Comparison of ENCODE assay signal across 8 cellular contexts in the genomic region with DNA sequence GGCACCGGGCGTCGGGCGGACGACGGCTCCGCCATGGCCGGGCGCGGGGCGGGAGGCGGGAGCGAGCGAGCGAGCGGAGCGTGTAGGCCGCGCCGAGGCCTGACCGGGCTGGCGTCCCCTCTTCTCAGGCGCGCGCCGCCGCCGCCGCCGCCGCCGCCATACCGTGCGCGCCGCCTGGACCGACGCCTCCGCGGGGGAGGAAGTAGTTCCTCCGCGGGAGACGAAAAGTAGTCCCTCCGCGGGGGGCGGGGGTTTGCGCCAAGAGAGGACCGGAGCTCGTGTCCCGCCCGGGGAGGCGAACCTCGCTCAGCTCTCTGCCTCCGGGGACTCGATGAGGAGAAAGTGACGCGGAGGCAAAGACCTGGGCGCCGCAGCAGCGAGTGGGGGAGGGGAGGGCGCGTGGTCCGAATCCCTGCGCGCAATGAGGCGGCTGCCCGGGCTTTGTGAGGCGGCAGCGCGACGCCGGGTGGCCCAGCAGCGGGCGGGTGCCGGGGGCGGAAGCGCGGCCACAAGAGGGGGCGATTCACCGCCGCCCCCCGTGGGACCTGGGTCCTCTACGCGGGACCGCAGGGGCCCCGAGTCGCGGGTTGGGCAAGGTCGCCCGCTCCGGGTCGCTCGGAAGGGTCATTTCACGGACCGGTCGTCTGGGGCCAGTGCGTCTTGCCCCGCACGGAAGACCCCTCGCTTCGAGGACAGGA. TPM values are rescaled to one million over a fixed set of nuclear protein-coding genes. Genes with fewer than 3 reads are reported as not detected.
DNase-seq lines count a peak whose midpoint lies in the region; ATAC-seq and TF ChIP-seq lines count a peak whose summit lies in the region.

A gene (minus strand): TSS at position 176 of the 698 bp plus-strand sequence. CDS start 141 bp downstream, at position 35.

- peak; percentile 47 for ATAC-seq in HG02610 (IDR thresholded peaks at IDR 0.05; ENCODE audit: unreplicated experiment)
- no peak for ATAC-seq in GM18873 (IDR thresholded peaks at IDR 0.05; ENCODE audit: low FRiP score, unreplicated experiment)

- intact Hi-C loops in T-helper 2 cell treated with Interferon-gamma antibody and Interleukin-4, amounts not matched to agents 100 ng/mL and 5 ng/mL, for 36 hours (cut with micrococcal nuclease) = loop anchor here (1.0 to 2.0 kb wide), 2 partner anchors 67 to 75 kb away; a partner anchor contains a TSS

- no peak for TF ChIP-seq CTCF in GM12865 (IDR thresholded peaks at IDR 0.05; ENCODE audit: insufficient read depth, low read depth, low read length, missing control alignments)

- peak within 1 kb of the TSS; percentile 80 for H3K4me3 ChIP-seq in GM12865 (ENCODE audit: low read depth, low read length)

- DNase-seq in GM12865 (ENCODE audit: low read depth) (peak; percentile 94), NCI-H1417 (lab: John Stamatoyannopoulos, UW) (peak; percentile 95 to 99 (median 96)), anterior cingulate cortex (lab: John Stamatoyannopoulos, UW) (peak in 57 of 58 donors; percentile 23 to 94 (median 74)), hepatic stellate cell (ENCODE audit: low spot score) (peak; percentile 85), renal cortical epithelial cell (ENCODE audit: low read depth) (peak; percentile 26)

RNA-seq across cellular contexts. Expression of the gene that starts here (rescaled TPM):
- total RNA-seq in T-helper 2 cell treated with Interferon-gamma antibody and Interleukin-4, amounts not matched to agents 100 ng/mL and 5 ng/mL, for 36 hours = 30.5 and 30.7 TPM in 2 replicates
- total RNA-seq in renal cortical epithelial cell = 40.5 and 81.4 TPM in 2 replicates

Comparison
In these comparisons a context has a peak if more than half of its experiments do, and no peak if none do; other contexts are left out.
1. DNase-seq: peak in every context shown above with its lines; median percentile 96 in NCI-H1417; 94 in GM12865; 85 in hepatic stellate cell; 74 in anterior cingulate cortex; 26 in renal cortical epithelial cell.